ENCODE assay signal across 9 cellular contexts in the genomic region with DNA sequence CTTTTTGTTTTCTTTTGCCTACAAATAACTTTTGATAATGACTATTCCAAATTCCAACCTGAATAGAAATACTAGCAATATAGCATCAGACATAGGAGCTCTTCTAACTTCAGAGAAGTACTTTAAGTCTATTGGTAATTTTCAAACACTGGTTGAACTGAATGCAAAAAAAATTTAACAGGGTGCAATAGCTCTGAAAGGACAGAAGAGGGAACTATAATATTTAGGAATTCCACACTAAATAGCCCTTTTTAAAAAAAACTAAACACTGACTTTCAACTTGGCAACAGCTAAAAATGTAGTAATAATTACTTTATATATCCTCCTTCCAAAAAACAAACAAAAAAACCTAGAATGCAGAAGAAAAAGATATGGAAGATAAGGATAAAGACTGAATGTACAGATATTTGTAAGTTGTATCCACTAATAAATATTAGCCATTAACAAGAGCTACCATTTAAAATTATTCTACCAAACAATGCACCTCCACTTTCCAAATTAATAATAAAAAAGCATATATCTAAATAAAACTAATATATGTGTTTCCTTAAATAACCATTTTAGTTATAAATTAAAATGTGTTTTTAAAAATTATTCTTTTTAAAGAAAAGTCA.
DNase-seq lines count a peak whose midpoint lies in the region; ATAC-seq and TF ChIP-seq lines count a peak whose summit lies in the region.
"Had no signal": no experiment of that assay in that cellular context is flagged by ENCODE, and none has a peak within 500 bp of the region (broad histone marks: within the 10 kb centered on the region; RNA-seq: fewer than 3 reads in every experiment).

No MANE protein-coding gene starts in this region.

- H3K36me3 Mint-ChIP-seq in memory B cell: no peaks in the 10 kb centered on the region

- H3K4me1 Mint-ChIP-seq in memory B cell: peaks cover 29% of the 10 kb centered on the region

- H3K9me3 ChIP-seq in breast epithelium: no peaks in the 10 kb centered on the region

- no peaks in the 10 kb centered on the region for H3K36me3 ChIP-seq in breast epithelium

- H3K27me3 Mint-ChIP-seq in memory B cell: no peaks in the 10 kb centered on the region

- DNase-seq in GM10248 (ENCODE audit: extremely low spot score): peak; percentile 23
- DNase-seq in NCI-H1417 treated with DMSO at 0.1 percent for 48 hours (lab: John Stamatoyannopoulos, UW): peak; percentile 8
- no peak for DNase-seq in breast epithelium (ENCODE audit: low spot score in 2 of 2)
- no peak for DNase-seq in memory B cell (ENCODE audit: low spot score in 2 of 2)
- no peak for DNase-seq in mesenteric fat pad (ENCODE audit: low spot score)
- no peak for DNase-seq in activated CD4-positive, CD25-positive, alpha-beta regulatory T cell treated with anti-CD3 and anti-CD28 coated beads, Interleukin-2, amount 50 U/mL, for 72 hours

- POLR2A ChIA-PET in GM10248 (lab: Yijun Ruan, JAX): no interaction called here

- CTCF ChIA-PET in GM10248 (lab: Yijun Ruan, JAX): interaction anchor here (0.7 to 2.1 kb wide), 21 partner anchors 9 to 631 kb away, joined by 3 to 13 read pairs (median 3); partner anchors contain the start of gene FBXW7

- peak; percentile 37 for TF ChIP-seq CTCF in GM10248 (IDR thresholded peaks at IDR 0.05; ENCODE audit: control extremely low read depth, extremely low read depth, low read depth, missing control alignments)
- peak; percentile 40 to 53 (median 50) for TF ChIP-seq CTCF in breast epithelium (IDR thresholded peaks at IDR 0.05)

- ATAC-seq in memory B cell (ENCODE audit: low read depth) (no peak), GM21717 (IDR thresholded peaks at IDR 0.05; ENCODE audit: unreplicated experiment) (no peak)

- TF ChIP-seq POLR2A in breast epithelium (IDR thresholded peaks at IDR 0.05): no peak

- H3K27ac Mint-ChIP-seq in memory B cell: peak overlapping the region; percentile 8
- H3K27ac Mint-ChIP-seq: T-helper 1 cell treated with Interleukin-12 subunit alpha and Interleukin-12 subunit beta and Interleukin-4 antibody, amounts not matched to agents 30 μg/mL and 1 μg/mL, for 36 hours had no signal

- no peaks in the 10 kb centered on the region for H3K9me3 Mint-ChIP-seq in memory B cell
- H3K9me3 Mint-ChIP-seq: T-helper 1 cell treated with Interleukin-12 subunit alpha and Interleukin-12 subunit beta and Interleukin-4 antibody, amounts not matched to agents 30 μg/mL and 1 μg/mL, for 36 hours had no signal

- no peaks in the 10 kb centered on the region for H3K27me3 ChIP-seq in breast epithelium

- no peak overlapping the region for H3K27ac ChIP-seq in breast epithelium
- H3K27ac ChIP-seq: skin epidermis had no signal

- intact Hi-C loops in breast epithelium (cut with DNase I; ENCODE audit: low total_unique reads): no loop called here

- H3K4me3 Mint-ChIP-seq in memory B cell: no peak overlapping the region
- H3K4me3 Mint-ChIP-seq: T-helper 1 cell treated with Interleukin-12 subunit alpha and Interleukin-12 subunit beta and Interleukin-4 antibody, amounts not matched to agents 30 μg/mL and 1 μg/mL, for 36 hours had no signal

- H3K4me3 ChIP-seq in breast epithelium: no peak overlapping the region
- H3K4me3 ChIP-seq: skin epidermis had no signal

- no peaks in the 10 kb centered on the region for H3K4me1 ChIP-seq in breast epithelium

Comparison
In these comparisons a context has a peak if more than half of its experiments do, and no peak if none do; other contexts are left out.
1. DNase-seq: peak in GM10248 (single experiment) and NCI-H1417 treated with DMSO at 0.1 percent for 48 hours (single experiment); none in breast epithelium (0 of 2), memory B cell (0 of 2), mesenteric fat pad (single experiment) and activated CD4-positive, CD25-positive, alpha-beta regulatory T cell treated with anti-CD3 and anti-CD28 coated beads, Interleukin-2, amount 50 U/mL, for 72 hours (single experiment).